Comparison of ENCODE assay signal across 3 cellular contexts in the genomic region with DNA sequence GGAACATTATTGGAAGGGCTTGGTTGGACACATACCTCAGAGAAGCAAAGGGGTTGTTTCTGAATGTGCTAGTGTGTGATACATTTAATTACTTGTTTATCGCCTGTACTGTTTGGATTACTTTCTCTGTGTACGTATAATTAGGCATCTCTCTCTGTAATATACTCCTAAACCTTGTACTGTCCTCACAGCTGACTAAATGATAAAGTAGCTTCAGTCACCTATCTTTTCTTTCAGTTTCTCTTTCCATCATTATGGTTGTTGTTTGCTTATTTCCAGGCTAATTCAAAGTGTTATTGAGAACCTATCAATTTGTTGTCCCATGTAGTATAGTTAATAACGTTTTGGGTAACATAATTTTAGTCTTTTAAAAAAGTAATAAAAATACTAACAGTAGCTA.
A peak's percentile ranks its signal among the peaks of the same experiment; 100 is the strongest.
TF ChIP-seq lines count a peak whose summit lies in the region.

No MANE protein-coding gene starts in this region.

TF ChIP-seq in liver, 16 proteins besides CTCF, POLR2A, EP300 and RAD21:
- TF ChIP-seq RXRA (IDR thresholded peaks at IDR 0.05) = no peak
- TF ChIP-seq MAX (IDR thresholded peaks at IDR 0.05) = no peak
- TF ChIP-seq HNF4A (conservative IDR thresholded peaks at IDR 0.05) = peak in 1 of 2 donors; percentile 22
- TF ChIP-seq, protein P1, sequence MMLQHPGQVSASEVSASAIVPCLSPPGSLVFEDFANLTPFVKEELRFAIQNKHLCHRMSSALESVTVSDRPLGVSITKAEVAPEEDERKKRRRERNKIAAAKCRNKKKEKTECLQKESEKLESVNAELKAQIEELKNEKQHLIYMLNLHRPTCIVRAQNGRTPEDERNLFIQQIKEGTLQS (IDR thresholded peaks at IDR 0.05) = no peak
- no peak for TF ChIP-seq YY1 (IDR thresholded peaks at IDR 0.05)
- TF ChIP-seq, protein P2, sequence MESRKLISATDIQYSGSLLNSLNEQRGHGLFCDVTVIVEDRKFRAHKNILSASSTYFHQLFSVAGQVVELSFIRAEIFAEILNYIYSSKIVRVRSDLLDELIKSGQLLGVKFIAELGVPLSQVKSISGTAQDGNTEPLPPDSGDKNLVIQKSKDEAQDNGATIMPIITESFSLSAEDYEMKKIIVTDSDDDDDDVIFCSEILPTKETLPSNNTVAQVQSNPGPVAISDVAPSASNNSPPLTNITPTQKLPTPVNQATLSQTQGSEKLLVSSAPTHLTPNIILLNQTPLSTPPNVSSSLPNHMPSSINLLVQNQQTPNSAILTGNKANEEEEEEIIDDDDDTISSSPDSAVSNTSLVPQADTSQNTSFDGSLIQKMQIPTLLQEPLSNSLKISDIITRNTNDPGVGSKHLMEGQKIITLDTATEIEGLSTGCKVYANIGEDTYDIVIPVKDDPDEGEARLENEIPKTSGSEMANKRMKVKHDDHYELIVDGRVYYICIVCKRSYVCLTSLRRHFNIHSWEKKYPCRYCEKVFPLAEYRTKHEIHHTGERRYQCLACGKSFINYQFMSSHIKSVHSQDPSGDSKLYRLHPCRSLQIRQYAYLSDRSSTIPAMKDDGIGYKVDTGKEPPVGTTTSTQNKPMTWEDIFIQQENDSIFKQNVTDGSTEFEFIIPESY (IDR thresholded peaks at IDR 0.05) = no peak
- TF ChIP-seq EGR1 (IDR thresholded peaks at IDR 0.05; ENCODE audit: low read depth in 2 of 2) = no peak
- no peak for TF ChIP-seq GABPA (IDR thresholded peaks at IDR 0.05 in 1 of 2, conservative IDR thresholded peaks at IDR 0.05 in 1 of 2)

TF ChIP-seq in HepG2, 621 proteins besides CTCF, POLR2A, EP300 and RAD21:
- no peak for TF ChIP-seq TBX3 (IDR thresholded peaks at IDR 0.05; ENCODE audit: borderline replicate concordance)
- TF ChIP-seq KLF15 (CRISPR knock-in tag; IDR thresholded peaks at IDR 0.05; ENCODE audit: borderline replicate concordance) = no peak
- TF ChIP-seq, protein P3, sequence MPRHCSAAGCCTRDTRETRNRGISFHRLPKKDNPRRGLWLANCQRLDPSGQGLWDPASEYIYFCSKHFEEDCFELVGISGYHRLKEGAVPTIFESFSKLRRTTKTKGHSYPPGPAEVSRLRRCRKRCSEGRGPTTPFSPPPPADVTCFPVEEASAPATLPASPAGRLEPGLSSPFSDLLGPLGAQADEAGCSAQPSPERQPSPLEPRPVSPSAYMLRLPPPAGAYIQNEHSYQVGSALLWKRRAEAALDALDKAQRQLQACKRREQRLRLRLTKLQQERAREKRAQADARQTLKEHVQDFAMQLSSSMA (CRISPR knock-in tag; IDR thresholded peaks at IDR 0.05) = no peak
- TF ChIP-seq, protein P4, sequence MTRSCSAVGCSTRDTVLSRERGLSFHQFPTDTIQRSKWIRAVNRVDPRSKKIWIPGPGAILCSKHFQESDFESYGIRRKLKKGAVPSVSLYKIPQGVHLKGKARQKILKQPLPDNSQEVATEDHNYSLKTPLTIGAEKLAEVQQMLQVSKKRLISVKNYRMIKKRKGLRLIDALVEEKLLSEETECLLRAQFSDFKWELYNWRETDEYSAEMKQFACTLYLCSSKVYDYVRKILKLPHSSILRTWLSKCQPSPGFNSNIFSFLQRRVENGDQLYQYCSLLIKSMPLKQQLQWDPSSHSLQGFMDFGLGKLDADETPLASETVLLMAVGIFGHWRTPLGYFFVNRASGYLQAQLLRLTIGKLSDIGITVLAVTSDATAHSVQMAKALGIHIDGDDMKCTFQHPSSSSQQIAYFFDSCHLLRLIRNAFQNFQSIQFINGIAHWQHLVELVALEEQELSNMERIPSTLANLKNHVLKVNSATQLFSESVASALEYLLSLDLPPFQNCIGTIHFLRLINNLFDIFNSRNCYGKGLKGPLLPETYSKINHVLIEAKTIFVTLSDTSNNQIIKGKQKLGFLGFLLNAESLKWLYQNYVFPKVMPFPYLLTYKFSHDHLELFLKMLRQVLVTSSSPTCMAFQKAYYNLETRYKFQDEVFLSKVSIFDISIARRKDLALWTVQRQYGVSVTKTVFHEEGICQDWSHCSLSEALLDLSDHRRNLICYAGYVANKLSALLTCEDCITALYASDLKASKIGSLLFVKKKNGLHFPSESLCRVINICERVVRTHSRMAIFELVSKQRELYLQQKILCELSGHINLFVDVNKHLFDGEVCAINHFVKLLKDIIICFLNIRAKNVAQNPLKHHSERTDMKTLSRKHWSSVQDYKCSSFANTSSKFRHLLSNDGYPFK (CRISPR knock-in tag; IDR thresholded peaks at IDR 0.05; ENCODE audit: borderline replicate concordance) = no peak
- no peak for TF ChIP-seq ZNF878 (CRISPR knock-in tag; IDR thresholded peaks at IDR 0.05)
TF ChIP-seq in HepG2: peak in this region for 0.

TF ChIP-seq in GM23338, 12 proteins besides CTCF, POLR2A, EP300 and RAD21:
- TF ChIP-seq, protein P5, sequence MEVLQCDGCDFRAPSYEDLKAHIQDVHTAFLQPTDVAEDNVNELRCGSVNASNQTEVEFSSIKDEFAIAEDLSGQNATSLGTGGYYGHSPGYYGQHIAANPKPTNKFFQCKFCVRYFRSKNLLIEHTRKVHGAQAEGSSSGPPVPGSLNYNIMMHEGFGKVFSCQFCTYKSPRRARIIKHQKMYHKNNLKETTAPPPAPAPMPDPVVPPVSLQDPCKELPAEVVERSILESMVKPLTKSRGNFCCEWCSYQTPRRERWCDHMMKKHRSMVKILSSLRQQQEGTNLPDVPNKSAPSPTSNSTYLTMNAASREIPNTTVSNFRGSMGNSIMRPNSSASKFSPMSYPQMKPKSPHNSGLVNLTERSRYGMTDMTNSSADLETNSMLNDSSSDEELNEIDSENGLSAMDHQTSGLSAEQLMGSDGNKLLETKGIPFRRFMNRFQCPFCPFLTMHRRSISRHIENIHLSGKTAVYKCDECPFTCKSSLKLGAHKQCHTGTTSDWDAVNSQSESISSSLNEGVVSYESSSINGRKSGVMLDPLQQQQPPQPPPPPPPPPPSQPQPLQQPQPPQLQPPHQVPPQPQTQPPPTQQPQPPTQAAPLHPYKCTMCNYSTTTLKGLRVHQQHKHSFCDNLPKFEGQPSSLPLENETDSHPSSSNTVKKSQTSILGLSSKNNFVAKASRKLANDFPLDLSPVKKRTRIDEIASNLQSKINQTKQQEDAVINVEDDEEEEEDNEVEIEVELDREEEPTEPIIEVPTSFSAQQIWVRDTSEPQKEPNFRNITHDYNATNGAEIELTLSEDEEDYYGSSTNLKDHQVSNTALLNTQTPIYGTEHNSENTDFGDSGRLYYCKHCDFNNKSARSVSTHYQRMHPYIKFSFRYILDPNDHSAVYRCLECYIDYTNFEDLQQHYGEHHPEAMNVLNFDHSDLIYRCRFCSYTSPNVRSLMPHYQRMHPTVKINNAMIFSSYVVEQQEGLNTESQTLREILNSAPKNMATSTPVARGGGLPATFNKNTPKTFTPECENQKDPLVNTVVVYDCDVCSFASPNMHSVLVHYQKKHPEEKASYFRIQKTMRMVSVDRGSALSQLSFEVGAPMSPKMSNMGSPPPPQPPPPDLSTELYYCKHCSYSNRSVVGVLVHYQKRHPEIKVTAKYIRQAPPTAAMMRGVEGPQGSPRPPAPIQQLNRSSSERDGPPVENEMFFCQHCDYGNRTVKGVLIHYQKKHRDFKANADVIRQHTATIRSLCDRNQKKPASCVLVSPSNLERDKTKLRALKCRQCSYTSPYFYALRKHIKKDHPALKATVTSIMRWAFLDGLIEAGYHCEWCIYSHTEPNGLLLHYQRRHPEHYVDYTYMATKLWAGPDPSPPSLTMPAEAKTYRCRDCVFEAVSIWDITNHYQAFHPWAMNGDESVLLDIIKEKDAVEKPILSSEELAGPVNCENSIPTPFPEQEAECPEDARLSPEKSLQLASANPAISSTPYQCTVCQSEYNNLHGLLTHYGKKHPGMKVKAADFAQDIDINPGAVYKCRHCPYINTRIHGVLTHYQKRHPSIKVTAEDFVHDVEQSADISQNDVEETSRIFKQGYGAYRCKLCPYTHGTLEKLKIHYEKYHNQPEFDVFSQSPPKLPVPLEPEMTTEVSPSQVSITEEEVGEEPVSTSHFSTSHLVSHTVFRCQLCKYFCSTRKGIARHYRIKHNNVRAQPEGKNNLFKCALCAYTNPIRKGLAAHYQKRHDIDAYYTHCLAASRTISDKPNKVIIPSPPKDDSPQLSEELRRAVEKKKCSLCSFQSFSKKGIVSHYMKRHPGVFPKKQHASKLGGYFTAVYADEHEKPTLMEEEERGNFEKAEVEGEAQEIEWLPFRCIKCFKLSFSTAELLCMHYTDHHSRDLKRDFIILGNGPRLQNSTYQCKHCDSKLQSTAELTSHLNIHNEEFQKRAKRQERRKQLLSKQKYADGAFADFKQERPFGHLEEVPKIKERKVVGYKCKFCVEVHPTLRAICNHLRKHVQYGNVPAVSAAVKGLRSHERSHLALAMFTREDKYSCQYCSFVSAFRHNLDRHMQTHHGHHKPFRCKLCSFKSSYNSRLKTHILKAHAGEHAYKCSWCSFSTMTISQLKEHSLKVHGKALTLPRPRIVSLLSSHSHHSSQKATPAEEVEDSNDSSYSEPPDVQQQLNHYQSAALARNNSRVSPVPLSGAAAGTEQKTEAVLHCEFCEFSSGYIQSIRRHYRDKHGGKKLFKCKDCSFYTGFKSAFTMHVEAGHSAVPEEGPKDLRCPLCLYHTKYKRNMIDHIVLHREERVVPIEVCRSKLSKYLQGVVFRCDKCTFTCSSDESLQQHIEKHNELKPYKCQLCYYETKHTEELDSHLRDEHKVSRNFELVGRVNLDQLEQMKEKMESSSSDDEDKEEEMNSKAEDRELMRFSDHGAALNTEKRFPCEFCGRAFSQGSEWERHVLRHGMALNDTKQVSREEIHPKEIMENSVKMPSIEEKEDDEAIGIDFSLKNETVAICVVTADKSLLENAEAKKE (CRISPR knock-in tag; IDR thresholded peaks at IDR 0.05) = no peak
- TF ChIP-seq POLR2AphosphoS5 (IDR thresholded peaks at IDR 0.05; ENCODE audit: low read depth) (no peak), ZNF331 (CRISPR knock-in tag; IDR thresholded peaks at IDR 0.05; ENCODE audit: low read depth) (no peak), NANOG (IDR thresholded peaks at IDR 0.05; ENCODE audit: borderline replicate concordance) (no peak), CREB1 (CRISPR knock-in tag; IDR thresholded peaks at IDR 0.05; ENCODE audit: low read depth) (no peak), STAT1 (IDR thresholded peaks at IDR 0.05; ENCODE audit: unreplicated experiment) (no peak), ZNF114 (CRISPR knock-in tag; IDR thresholded peaks at IDR 0.05) (no peak), JUNB (IDR thresholded peaks at IDR 0.05; ENCODE audit: unreplicated experiment) (no peak), EZH2 (IDR thresholded peaks at IDR 0.05; ENCODE audit: low read depth, unreplicated experiment) (no peak)
- TF ChIP-seq, protein P6, sequence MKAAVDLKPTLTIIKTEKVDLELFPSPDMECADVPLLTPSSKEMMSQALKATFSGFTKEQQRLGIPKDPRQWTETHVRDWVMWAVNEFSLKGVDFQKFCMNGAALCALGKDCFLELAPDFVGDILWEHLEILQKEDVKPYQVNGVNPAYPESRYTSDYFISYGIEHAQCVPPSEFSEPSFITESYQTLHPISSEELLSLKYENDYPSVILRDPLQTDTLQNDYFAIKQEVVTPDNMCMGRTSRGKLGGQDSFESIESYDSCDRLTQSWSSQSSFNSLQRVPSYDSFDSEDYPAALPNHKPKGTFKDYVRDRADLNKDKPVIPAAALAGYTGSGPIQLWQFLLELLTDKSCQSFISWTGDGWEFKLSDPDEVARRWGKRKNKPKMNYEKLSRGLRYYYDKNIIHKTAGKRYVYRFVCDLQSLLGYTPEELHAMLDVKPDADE (IDR thresholded peaks at IDR 0.05) = no peak
- TF ChIP-seq, protein P7, sequence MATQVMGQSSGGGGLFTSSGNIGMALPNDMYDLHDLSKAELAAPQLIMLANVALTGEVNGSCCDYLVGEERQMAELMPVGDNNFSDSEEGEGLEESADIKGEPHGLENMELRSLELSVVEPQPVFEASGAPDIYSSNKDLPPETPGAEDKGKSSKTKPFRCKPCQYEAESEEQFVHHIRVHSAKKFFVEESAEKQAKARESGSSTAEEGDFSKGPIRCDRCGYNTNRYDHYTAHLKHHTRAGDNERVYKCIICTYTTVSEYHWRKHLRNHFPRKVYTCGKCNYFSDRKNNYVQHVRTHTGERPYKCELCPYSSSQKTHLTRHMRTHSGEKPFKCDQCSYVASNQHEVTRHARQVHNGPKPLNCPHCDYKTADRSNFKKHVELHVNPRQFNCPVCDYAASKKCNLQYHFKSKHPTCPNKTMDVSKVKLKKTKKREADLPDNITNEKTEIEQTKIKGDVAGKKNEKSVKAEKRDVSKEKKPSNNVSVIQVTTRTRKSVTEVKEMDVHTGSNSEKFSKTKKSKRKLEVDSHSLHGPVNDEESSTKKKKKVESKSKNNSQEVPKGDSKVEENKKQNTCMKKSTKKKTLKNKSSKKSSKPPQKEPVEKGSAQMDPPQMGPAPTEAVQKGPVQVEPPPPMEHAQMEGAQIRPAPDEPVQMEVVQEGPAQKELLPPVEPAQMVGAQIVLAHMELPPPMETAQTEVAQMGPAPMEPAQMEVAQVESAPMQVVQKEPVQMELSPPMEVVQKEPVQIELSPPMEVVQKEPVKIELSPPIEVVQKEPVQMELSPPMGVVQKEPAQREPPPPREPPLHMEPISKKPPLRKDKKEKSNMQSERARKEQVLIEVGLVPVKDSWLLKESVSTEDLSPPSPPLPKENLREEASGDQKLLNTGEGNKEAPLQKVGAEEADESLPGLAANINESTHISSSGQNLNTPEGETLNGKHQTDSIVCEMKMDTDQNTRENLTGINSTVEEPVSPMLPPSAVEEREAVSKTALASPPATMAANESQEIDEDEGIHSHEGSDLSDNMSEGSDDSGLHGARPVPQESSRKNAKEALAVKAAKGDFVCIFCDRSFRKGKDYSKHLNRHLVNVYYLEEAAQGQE (IDR thresholded peaks at IDR 0.05; ENCODE audit: unreplicated experiment) = no peak
TF ChIP-seq in GM23338: peak in this region for 0.
